ENCODE assay signal across 24 cellular contexts in genomic region chr19:28914173-28914572, GRCh38.
DNase-seq lines count a peak whose midpoint lies in the region; ATAC-seq, FAIRE-seq and TF ChIP-seq lines count a peak whose summit lies in the region.
"Had no signal": no experiment of that assay in that cellular context is flagged by ENCODE, and none has a peak within 500 bp of the region (broad histone marks: within the 10 kb centered on the region; RNA-seq: fewer than 3 reads in every experiment).

No MANE protein-coding gene starts in this region.

- DNase-seq in cardiac septum (ENCODE audit: low spot score) = peak; percentile 36
- DNase-seq in left cardiac atrium = no peak
- peak; percentile 55 for DNase-seq in mesenteric fat pad (ENCODE audit: low spot score)
- peak; percentile 57 for DNase-seq in osteoblast (ENCODE audit: insufficient read length, low spot score, missing footprints)
- DNase-seq in RCC 7860 (ENCODE audit: low spot score) = no peak
- DNase-seq: AML-193; CD4-positive, alpha-beta T cell; CD8-positive, alpha-beta T cell; DMS 273 treated with DMSO at 0.1 percent for 48 hours; DMS153; DMS53; DMS79; DND-41; EL; GDM1 had no signal

- no peaks in the 10 kb centered on the region for H3K27me3 ChIP-seq in osteoblast (ENCODE audit: insufficient read depth, low read length)
- H3K27me3 ChIP-seq: BLaER1 treated with 17β-estradiol and CSF1 and Interleukin-3, amounts not matched to agents 10 nM and 100 nM had no signal

- ATAC-seq in left cardiac atrium (no peak), GM18867 (IDR thresholded peaks at IDR 0.05; ENCODE audit: unreplicated experiment) (no peak)
- ATAC-seq: A549; CD8-positive, alpha-beta T cell; GM12878 had no signal

- no peaks in the 10 kb centered on the region for H3K9me3 ChIP-seq in osteoblast (ENCODE audit: low read depth, low read length)
- H3K9me3 ChIP-seq: BLaER1 treated with 17β-estradiol and CSF1 and Interleukin-3, amounts not matched to agents 10 nM and 100 nM had no signal

- H3K4me1 ChIP-seq in osteoblast (ENCODE audit: insufficient read depth, low read length) = no peaks in the 10 kb centered on the region
- H3K4me1 ChIP-seq: A549 had no signal

- intact Hi-C loops in cardiac septum (cut with DNase I) = no loop called here
- intact Hi-C loops in left cardiac atrium (cut with DNase I) = no loop called here

- no peaks in the 10 kb centered on the region for H3K36me3 ChIP-seq in osteoblast (ENCODE audit: insufficient read depth, low read length)
- H3K36me3 ChIP-seq: BLaER1 treated with 17β-estradiol and CSF1 and Interleukin-3, amounts not matched to agents 10 nM and 100 nM had no signal

- H4K20me1 ChIP-seq in osteoblast (ENCODE audit: insufficient read depth, low read length) = no peaks in the 10 kb centered on the region
- H4K20me1 ChIP-seq: BLaER1 treated with 17β-estradiol and CSF1 and Interleukin-3, amounts not matched to agents 10 nM and 100 nM had no signal

- TF ChIP-seq CTCF in osteoblast (IDR thresholded peaks at IDR 0.05; ENCODE audit: extremely low read depth, low read depth, low read length) = no peak

- H2AFZ ChIP-seq in osteoblast (ENCODE audit: low read length) = no peak overlapping the region

- H3K4me3 ChIP-seq in osteoblast (ENCODE audit: insufficient read depth, low read length) = no peak overlapping the region
- H3K4me3 ChIP-seq: A549; BLaER1 treated with 17β-estradiol and CSF1 and Interleukin-3, amounts not matched to agents 10 nM and 100 nM; GM12878 had no signal

- H3K4me2 ChIP-seq in osteoblast (ENCODE audit: insufficient read depth, low read length) = no peak overlapping the region
- H3K4me2 ChIP-seq: A549; BLaER1 treated with 17β-estradiol and CSF1 and Interleukin-3, amounts not matched to agents 10 nM and 100 nM had no signal

- H3K27ac ChIP-seq in osteoblast (ENCODE audit: low read depth, low read length) = no peak overlapping the region
- H3K27ac ChIP-seq: 22Rv1; A549; BLaER1 treated with 17β-estradiol and CSF1 and Interleukin-3, amounts not matched to agents 10 nM and 100 nM; C4-2B had no signal

- no peak for FAIRE-seq in RCC 7860 (lab: Jason Lieb, UNC)
- FAIRE-seq: A549, GM12878, GM12892, GM18507, GM19239 had no signal

- H3K79me2 ChIP-seq in osteoblast (ENCODE audit: insufficient read depth, low read length) = no peaks in the 10 kb centered on the region

Comparison
In these comparisons a context has a peak if more than half of its experiments do, and no peak if none do; other contexts are left out.
1. DNase-seq: peak in cardiac septum (single experiment), mesenteric fat pad (single experiment) and osteoblast (single experiment); none in left cardiac atrium (single experiment) and RCC 7860 (single experiment).